ENCODE assay signal across 1 cellular context in genomic region chr19:43675269-43675879, GRCh38.
TF ChIP-seq lines count a peak whose summit lies in the region.

No MANE protein-coding gene starts in this region.

TF ChIP-seq in K562, 482 proteins besides CTCF, POLR2A, EP300 and RAD21 (continued from another document):
- peak; percentile 19 for TF ChIP-seq ARHGAP35 (IDR thresholded peaks at IDR 0.05; ENCODE audit: partially characterized antibody)
- peak; percentile 55; the same call in 1 of the 2 replicates for TF ChIP-seq ZEB2 (IDR thresholded peaks at IDR 0.05)
- TF ChIP-seq CEBPG (CRISPR knock-in tag; IDR thresholded peaks at IDR 0.05): no peak
- TF ChIP-seq CEBPG (tag; conservative IDR thresholded peaks at IDR 0.05 in 1 of 2, IDR thresholded peaks at IDR 0.05 in 1 of 2): no peak
- TF ChIP-seq FOXJ2 (tag; IDR thresholded peaks at IDR 0.05): no peak
- no peak for TF ChIP-seq KHSRP (IDR thresholded peaks at IDR 0.05)
- TF ChIP-seq ZNF197 (CRISPR knock-in tag; IDR thresholded peaks at IDR 0.05; ENCODE audit: low read depth): no peak
- no peak for TF ChIP-seq JUN (IDR thresholded peaks at IDR 0.05; ENCODE audit: borderline replicate concordance, low read depth, low read length)
- no peak for TF ChIP-seq JUN (CRISPR knock-in tag; IDR thresholded peaks at IDR 0.05; ENCODE audit: borderline replicate concordance)
- no peak for TF ChIP-seq ZNF23 (CRISPR knock-in tag; IDR thresholded peaks at IDR 0.05)
- 0 out of 2 replicates have a peak, but pooled peaks have one; percentile 29 for TF ChIP-seq MTA1 (IDR thresholded peaks at IDR 0.05; ENCODE audit: borderline replicate concordance)
- TF ChIP-seq ARID1B (IDR thresholded peaks at IDR 0.05): 0 out of 2 replicates have a peak, but pooled peaks have one; percentile 24
- TF ChIP-seq HDAC6 (IDR thresholded peaks at IDR 0.05; ENCODE audit: low read depth, low read length): no peak
- no peak for TF ChIP-seq MNT (conservative IDR thresholded peaks at IDR 0.05)
- peak; percentile 52 for TF ChIP-seq ATF3 (IDR thresholded peaks at IDR 0.05)
- no peak for TF ChIP-seq ATF3 (CRISPR knock-in tag; conservative IDR thresholded peaks at IDR 0.05)
- TF ChIP-seq CC2D1A (IDR thresholded peaks at IDR 0.05): no peak
- no peak for TF ChIP-seq CBFA2T2 (conservative IDR thresholded peaks at IDR 0.05)
- no peak for TF ChIP-seq ZBTB5 (IDR thresholded peaks at IDR 0.05)
- no peak for TF ChIP-seq XRCC5 (IDR thresholded peaks at IDR 0.05; ENCODE audit: low read depth, low read length)
- no peak for TF ChIP-seq ARID4B (CRISPR knock-in tag; IDR thresholded peaks at IDR 0.05)
